25 cellular contexts compared by ENCODE assay signal in genomic region chr19:28128341-28128740, GRCh38.
"Had no signal": no experiment of that assay in that cellular context is flagged by ENCODE, and none has a peak within 500 bp of the region (broad histone marks: within the 10 kb centered on the region; RNA-seq: fewer than 3 reads in every experiment).

No MANE protein-coding gene starts in this region.

- H3K27me3 Mint-ChIP-seq: stimulated activated naive B cell treated with anti-CD40 and anti-IgM and Interleukin-4, amounts not matched to agents 10 μg/mL and 1 μg/mL and 100 μg/mL, for 72 hours had no signal

- H3K4me3 ChIP-seq: left lung, lower lobe of right lung, ovary, right atrium auricular region, right lobe of liver, stomach, suprapubic skin, thoracic aorta, tibial artery, uterus had no signal

- H3K4me3 Mint-ChIP-seq: naive thymus-derived CD8-positive, alpha-beta T cell; nephron progenitor cell; stimulated activated naive B cell treated with anti-CD40 and anti-IgM and Interleukin-4, amounts not matched to agents 10 μg/mL and 1 μg/mL and 100 μg/mL, for 72 hours; type B pancreatic cell had no signal

- H3K36me3 Mint-ChIP-seq: stimulated activated naive B cell treated with anti-CD40 and anti-IgM and Interleukin-4, amounts not matched to agents 10 μg/mL and 1 μg/mL and 100 μg/mL, for 72 hours had no signal

- H3K4me1 Mint-ChIP-seq: naive thymus-derived CD8-positive, alpha-beta T cell; stimulated activated naive B cell treated with anti-CD40 and anti-IgM and Interleukin-4, amounts not matched to agents 10 μg/mL and 1 μg/mL and 100 μg/mL, for 72 hours had no signal

- H3K4me1 ChIP-seq: left lung, lower lobe of right lung, right atrium auricular region, right lobe of liver, stomach, suprapubic skin, tibial artery, uterus had no signal

- H3K9me3 ChIP-seq: lower lobe of right lung, ovary, right atrium auricular region, right lobe of liver, suprapubic skin, thoracic aorta, uterus had no signal

- ATAC-seq: left cardiac atrium; left lung; lower lobe of right lung; naive thymus-derived CD8-positive, alpha-beta T cell; right lobe of liver; stimulated activated naive B cell treated with anti-CD40 and anti-IgM and Interleukin-4, amounts not matched to agents 10 μg/mL and 1 μg/mL and 100 μg/mL, for 72 hours; stimulated activated naive CD8-positive, alpha-beta T cell treated with anti-CD3 and anti-CD28 coated beads, Interleukin-15, Interleukin-2, amounts not matched to agents 100 U/mL and 50 U/mL, for 24 hours had no signal

- H3K27me3 ChIP-seq: ovary, right atrium auricular region, right lobe of liver, stomach, suprapubic skin, tibial artery, uterus had no signal

- H3K36me3 ChIP-seq: left lung, lower lobe of right lung, ovary, right atrium auricular region, right lobe of liver, stomach, suprapubic skin, thoracic aorta, tibial artery, uterus had no signal

- H3K27ac ChIP-seq: left lung, lower lobe of right lung, ovary, right atrium auricular region, right lobe of liver, stomach, suprapubic skin, thoracic aorta, tibial artery, uterus had no signal

- FAIRE-seq: keratinocyte had no signal

- H3K27ac Mint-ChIP-seq: naive thymus-derived CD8-positive, alpha-beta T cell; progenitor cell of endocrine pancreas; stimulated activated naive B cell treated with anti-CD40 and anti-IgM and Interleukin-4, amounts not matched to agents 10 μg/mL and 1 μg/mL and 100 μg/mL, for 72 hours had no signal

- DNase-seq: hippocampal formation; kidney glomerular epithelial cell; left cardiac atrium; left lung; lower lobe of right lung; mammary epithelial cell; naive thymus-derived CD8-positive, alpha-beta T cell; nephron progenitor cell; ovary; right lobe of liver; stimulated activated CD4-positive, alpha-beta T cell treated with anti-CD3 and anti-CD28 coated beads, Interleukin-12 subunit alpha, Interleukin-12 subunit beta, amount 100 ng/mL, for 4 hours; stimulated activated CD4-positive, alpha-beta T cell treated with anti-CD3 and anti-CD28 coated beads, Interleukin-15, amount 100 ng/mL, for 24 hours; stimulated activated CD4-positive, alpha-beta T cell treated with anti-CD3 and anti-CD28 coated beads, Interleukin-2, amount 100 ng/mL, for 24 hours; stimulated activated CD4-positive, alpha-beta T cell treated with anti-CD3 and anti-CD28 coated beads, Interleukin-4, amount 100 ng/mL, for 1 hour; stimulated activated naive B cell treated with anti-CD40 and anti-IgM and Interleukin-4, amounts not matched to agents 10 μg/mL and 1 μg/mL and 100 μg/mL, for 72 hours; stimulated activated naive CD8-positive, alpha-beta T cell treated with anti-CD3 and anti-CD28 coated beads, Interleukin-15, Interleukin-2, amounts not matched to agents 100 U/mL and 50 U/mL, for 24 hours; stomach; tibial artery; uterus had no signal

- H3K9me3 Mint-ChIP-seq: nephron progenitor cell had no signal
